Comparison of ENCODE assay signal across 1 cellular context in genomic region chr4:86942185-86942666, GRCh38.
A peak's percentile ranks its signal among the peaks of the same experiment; 100 is the strongest.
TF ChIP-seq lines count a peak whose summit lies in the region.

No MANE protein-coding gene starts in this region.

TF ChIP-seq in endothelial cell of umbilical vein, 7 proteins besides CTCF, POLR2A, EP300 and RAD21 (continued from another document):
- TF ChIP-seq, protein P1, sequence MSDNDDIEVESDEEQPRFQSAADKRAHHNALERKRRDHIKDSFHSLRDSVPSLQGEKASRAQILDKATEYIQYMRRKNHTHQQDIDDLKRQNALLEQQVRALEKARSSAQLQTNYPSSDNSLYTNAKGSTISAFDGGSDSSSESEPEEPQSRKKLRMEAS (IDR thresholded peaks at IDR 0.05; ENCODE audit: insufficient read depth, insufficient read length): no peak
- TF ChIP-seq MYC (IDR thresholded peaks at IDR 0.05; ENCODE audit: low read depth, low read length): no peak
- peak; percentile 70 for TF ChIP-seq GATA2 (IDR thresholded peaks at IDR 0.05; ENCODE audit: insufficient read depth, insufficient read length, low read depth, low read length)
- TF ChIP-seq POLR2AphosphoS5 (IDR thresholded peaks at IDR 0.05; ENCODE audit: insufficient read depth, low read depth, low read length): no peak
- TF ChIP-seq JUN (IDR thresholded peaks at IDR 0.05; ENCODE audit: borderline replicate concordance, insufficient read depth, insufficient read length, low read depth): peak; percentile 95
- TF ChIP-seq EZH2 (IDR thresholded peaks at IDR 0.05; ENCODE audit: borderline replicate concordance, low read depth, low read length, severe bottlenecking): no peak
